Comparison of ENCODE assay signal across 1 cellular context in the genomic region with DNA sequence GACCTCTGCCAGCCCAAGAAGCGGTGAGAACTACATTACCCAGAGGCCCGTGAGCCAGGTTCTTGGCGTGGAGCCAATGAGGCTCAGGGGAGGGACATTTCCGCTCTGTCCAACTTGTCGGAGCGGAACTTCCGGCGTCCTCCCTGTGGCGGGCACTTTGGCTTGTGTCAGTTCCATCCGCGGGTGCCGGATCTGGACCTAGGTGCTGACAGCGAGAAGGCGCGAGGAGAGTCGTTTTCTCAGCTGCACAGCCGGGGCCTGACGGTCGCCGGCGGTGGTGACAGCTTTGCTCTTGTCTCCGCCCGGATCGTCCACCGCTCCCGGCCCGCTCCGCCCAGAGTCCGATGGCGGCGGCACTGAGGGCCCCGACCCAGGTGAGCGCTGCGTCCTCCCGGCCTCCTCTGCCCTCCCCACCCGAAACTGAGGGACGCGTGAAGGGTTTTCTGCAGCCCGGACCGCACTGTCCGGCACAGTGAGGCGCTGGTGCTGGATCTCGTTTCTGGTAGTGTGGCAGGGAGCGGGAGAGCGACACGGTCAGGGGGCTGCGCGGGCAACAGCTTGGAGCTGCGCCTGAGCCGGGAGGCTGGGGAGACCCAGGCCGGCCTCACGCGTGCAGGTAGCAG.
TF ChIP-seq lines count a peak whose summit lies in the region.

A gene (plus strand): TSS at position 125 of the 623 bp plus-strand sequence. CDS start 4,461 bp downstream, outside the sequence.

TF ChIP-seq in HepG2, 621 proteins besides CTCF, POLR2A, EP300 and RAD21 (continued from another document and continues in another):
- TF ChIP-seq, protein P1, sequence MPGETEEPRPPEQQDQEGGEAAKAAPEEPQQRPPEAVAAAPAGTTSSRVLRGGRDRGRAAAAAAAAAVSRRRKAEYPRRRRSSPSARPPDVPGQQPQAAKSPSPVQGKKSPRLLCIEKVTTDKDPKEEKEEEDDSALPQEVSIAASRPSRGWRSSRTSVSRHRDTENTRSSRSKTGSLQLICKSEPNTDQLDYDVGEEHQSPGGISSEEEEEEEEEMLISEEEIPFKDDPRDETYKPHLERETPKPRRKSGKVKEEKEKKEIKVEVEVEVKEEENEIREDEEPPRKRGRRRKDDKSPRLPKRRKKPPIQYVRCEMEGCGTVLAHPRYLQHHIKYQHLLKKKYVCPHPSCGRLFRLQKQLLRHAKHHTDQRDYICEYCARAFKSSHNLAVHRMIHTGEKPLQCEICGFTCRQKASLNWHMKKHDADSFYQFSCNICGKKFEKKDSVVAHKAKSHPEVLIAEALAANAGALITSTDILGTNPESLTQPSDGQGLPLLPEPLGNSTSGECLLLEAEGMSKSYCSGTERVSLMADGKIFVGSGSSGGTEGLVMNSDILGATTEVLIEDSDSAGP (CRISPR knock-in tag; IDR thresholded peaks at IDR 0.05; ENCODE audit: borderline replicate concordance) = peak; percentile 91
- peak; percentile 61; the same call in 1 of the 2 replicates for TF ChIP-seq TOPORS (CRISPR knock-in tag; IDR thresholded peaks at IDR 0.05)
- TF ChIP-seq, protein P2, sequence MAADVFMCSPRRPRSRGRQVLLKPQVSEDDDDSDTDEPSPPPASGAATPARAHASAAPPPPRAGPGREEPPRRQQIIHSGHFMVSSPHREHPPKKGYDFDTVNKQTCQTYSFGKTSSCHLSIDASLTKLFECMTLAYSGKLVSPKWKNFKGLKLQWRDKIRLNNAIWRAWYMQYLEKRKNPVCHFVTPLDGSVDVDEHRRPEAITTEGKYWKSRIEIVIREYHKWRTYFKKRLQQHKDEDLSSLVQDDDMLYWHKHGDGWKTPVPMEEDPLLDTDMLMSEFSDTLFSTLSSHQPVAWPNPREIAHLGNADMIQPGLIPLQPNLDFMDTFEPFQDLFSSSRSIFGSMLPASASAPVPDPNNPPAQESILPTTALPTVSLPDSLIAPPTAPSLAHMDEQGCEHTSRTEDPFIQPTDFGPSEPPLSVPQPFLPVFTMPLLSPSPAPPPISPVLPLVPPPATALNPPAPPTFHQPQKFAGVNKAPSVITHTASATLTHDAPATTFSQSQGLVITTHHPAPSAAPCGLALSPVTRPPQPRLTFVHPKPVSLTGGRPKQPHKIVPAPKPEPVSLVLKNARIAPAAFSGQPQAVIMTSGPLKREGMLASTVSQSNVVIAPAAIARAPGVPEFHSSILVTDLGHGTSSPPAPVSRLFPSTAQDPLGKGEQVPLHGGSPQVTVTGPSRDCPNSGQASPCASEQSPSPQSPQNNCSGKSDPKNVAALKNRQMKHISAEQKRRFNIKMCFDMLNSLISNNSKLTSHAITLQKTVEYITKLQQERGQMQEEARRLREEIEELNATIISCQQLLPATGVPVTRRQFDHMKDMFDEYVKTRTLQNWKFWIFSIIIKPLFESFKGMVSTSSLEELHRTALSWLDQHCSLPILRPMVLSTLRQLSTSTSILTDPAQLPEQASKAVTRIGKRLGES (CRISPR knock-in tag; IDR thresholded peaks at IDR 0.05; ENCODE audit: borderline replicate concordance) = no peak
- TF ChIP-seq ZBTB20 (CRISPR knock-in tag; IDR thresholded peaks at IDR 0.05; ENCODE audit: borderline replicate concordance, low read depth) = no peak
- TF ChIP-seq ZNF337 (CRISPR knock-in tag; IDR thresholded peaks at IDR 0.05; ENCODE audit: borderline replicate concordance, low read depth) = 0 out of 2 replicates have a peak, but pooled peaks have one; percentile 42
- TF ChIP-seq, protein P3, sequence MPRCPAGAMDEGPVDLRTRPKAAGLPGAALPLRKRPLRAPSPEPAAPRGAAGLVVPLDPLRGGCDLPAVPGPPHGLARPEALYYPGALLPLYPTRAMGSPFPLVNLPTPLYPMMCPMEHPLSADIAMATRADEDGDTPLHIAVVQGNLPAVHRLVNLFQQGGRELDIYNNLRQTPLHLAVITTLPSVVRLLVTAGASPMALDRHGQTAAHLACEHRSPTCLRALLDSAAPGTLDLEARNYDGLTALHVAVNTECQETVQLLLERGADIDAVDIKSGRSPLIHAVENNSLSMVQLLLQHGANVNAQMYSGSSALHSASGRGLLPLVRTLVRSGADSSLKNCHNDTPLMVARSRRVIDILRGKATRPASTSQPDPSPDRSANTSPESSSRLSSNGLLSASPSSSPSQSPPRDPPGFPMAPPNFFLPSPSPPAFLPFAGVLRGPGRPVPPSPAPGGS (CRISPR knock-in tag; IDR thresholded peaks at IDR 0.05) = peak; percentile 72; the same call in 1 of the 2 replicates
- TF ChIP-seq CBX2 (IDR thresholded peaks at IDR 0.05; ENCODE audit: low read depth, low read length) = no peak
- no peak for TF ChIP-seq CBX2 (CRISPR knock-in tag; IDR thresholded peaks at IDR 0.05; ENCODE audit: low read depth)
- no peak for TF ChIP-seq FOXJ3 (CRISPR knock-in tag; IDR thresholded peaks at IDR 0.05; ENCODE audit: borderline replicate concordance)
- TF ChIP-seq ZNF296 (CRISPR knock-in tag; conservative IDR thresholded peaks at IDR 0.05) = no peak
- no peak for TF ChIP-seq ZNF207 (IDR thresholded peaks at IDR 0.05; ENCODE audit: borderline replicate concordance)
- no peak for TF ChIP-seq BCL6 (CRISPR knock-in tag; IDR thresholded peaks at IDR 0.05)
- TF ChIP-seq ZFP82 (CRISPR knock-in tag; IDR thresholded peaks at IDR 0.05; ENCODE audit: borderline replicate concordance) = no peak
- TF ChIP-seq PHF20 (CRISPR knock-in tag; IDR thresholded peaks at IDR 0.05) = peak; percentile 88
- TF ChIP-seq, protein P4, sequence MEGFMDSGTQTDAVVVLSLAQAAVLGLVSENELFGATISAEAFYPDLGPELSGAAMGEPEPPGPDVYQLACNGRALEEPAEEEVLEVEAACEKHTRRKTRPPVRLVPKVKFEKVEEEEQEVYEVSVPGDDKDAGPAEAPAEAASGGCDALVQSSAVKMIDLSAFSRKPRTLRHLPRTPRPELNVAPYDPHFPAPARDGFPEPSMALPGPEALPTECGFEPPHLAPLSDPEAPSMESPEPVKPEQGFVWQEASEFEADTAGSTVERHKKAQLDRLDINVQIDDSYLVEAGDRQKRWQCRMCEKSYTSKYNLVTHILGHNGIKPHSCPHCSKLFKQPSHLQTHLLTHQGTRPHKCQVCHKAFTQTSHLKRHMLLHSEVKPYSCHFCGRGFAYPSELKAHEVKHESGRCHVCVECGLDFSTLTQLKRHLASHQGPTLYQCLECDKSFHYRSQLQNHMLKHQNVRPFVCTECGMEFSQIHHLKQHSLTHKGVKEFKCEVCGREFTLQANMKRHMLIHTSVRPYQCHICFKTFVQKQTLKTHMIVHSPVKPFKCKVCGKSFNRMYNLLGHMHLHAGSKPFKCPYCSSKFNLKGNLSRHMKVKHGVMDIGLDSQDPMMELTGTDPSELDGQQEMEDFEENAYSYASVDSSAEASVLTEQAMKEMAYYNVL (CRISPR knock-in tag; IDR thresholded peaks at IDR 0.05; ENCODE audit: borderline replicate concordance) = no peak
- TF ChIP-seq FOSL2 (CRISPR knock-in tag; IDR thresholded peaks at IDR 0.05) = no peak
- TF ChIP-seq, protein P5, sequence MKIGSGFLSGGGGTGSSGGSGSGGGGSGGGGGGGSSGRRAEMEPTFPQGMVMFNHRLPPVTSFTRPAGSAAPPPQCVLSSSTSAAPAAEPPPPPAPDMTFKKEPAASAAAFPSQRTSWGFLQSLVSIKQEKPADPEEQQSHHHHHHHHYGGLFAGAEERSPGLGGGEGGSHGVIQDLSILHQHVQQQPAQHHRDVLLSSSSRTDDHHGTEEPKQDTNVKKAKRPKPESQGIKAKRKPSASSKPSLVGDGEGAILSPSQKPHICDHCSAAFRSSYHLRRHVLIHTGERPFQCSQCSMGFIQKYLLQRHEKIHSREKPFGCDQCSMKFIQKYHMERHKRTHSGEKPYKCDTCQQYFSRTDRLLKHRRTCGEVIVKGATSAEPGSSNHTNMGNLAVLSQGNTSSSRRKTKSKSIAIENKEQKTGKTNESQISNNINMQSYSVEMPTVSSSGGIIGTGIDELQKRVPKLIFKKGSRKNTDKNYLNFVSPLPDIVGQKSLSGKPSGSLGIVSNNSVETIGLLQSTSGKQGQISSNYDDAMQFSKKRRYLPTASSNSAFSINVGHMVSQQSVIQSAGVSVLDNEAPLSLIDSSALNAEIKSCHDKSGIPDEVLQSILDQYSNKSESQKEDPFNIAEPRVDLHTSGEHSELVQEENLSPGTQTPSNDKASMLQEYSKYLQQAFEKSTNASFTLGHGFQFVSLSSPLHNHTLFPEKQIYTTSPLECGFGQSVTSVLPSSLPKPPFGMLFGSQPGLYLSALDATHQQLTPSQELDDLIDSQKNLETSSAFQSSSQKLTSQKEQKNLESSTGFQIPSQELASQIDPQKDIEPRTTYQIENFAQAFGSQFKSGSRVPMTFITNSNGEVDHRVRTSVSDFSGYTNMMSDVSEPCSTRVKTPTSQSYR (CRISPR knock-in tag; IDR thresholded peaks at IDR 0.05; ENCODE audit: borderline replicate concordance) = no peak
- peak; percentile 46; the same call in 1 of the 2 replicates for TF ChIP-seq ZMYM4 (CRISPR knock-in tag; IDR thresholded peaks at IDR 0.05)
- TF ChIP-seq, protein P6, sequence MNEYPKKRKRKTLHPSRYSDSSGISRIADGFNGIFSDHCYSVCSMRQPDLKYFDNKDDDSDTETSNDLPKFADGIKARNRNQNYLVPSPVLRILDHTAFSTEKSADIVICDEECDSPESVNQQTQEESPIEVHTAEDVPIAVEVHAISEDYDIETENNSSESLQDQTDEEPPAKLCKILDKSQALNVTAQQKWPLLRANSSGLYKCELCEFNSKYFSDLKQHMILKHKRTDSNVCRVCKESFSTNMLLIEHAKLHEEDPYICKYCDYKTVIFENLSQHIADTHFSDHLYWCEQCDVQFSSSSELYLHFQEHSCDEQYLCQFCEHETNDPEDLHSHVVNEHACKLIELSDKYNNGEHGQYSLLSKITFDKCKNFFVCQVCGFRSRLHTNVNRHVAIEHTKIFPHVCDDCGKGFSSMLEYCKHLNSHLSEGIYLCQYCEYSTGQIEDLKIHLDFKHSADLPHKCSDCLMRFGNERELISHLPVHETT (CRISPR knock-in tag; conservative IDR thresholded peaks at IDR 0.05) = no peak
- TF ChIP-seq, protein P7, sequence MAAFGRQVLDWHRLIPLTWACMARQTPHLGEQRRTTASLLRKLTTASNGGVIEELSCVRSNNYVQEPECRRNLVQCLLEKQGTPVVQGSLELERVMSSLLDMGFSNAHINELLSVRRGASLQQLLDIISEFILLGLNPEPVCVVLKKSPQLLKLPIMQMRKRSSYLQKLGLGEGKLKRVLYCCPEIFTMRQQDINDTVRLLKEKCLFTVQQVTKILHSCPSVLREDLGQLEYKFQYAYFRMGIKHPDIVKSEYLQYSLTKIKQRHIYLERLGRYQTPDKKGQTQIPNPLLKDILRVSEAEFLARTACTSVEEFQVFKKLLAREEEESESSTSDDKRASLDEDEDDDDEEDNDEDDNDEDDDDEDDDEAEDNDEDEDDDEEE (CRISPR knock-in tag; IDR thresholded peaks at IDR 0.05) = no peak
- TF ChIP-seq, protein P8, sequence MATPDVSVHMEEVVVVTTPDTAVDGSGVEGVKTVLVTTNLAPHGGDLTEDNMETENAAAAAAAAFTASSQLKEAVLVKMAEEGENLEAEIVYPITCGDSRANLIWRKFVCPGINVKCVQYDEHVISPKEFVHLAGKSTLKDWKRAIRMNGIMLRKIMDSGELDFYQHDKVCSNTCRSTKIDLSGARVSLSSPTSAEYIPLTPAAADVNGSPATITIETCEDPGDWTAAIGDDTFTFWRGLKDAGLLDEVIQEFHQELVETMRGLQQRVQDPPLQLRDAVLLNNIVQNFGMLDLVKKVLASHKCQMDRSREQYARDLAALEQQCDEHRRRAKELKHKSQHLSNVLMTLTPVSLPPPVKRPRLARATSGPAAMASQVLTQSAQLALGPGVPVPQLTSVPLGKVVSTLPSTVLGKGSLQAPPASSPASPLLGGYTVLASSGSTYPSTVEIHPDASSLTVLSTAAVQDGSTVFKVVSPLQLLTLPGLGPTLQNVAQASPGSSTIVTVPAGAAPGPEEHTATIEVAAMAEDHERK (CRISPR knock-in tag; IDR thresholded peaks at IDR 0.05; ENCODE audit: low read depth) = no peak
- TF ChIP-seq NFYC (CRISPR knock-in tag; IDR thresholded peaks at IDR 0.05) = peak; percentile 88
- TF ChIP-seq ELF4 (CRISPR knock-in tag; IDR thresholded peaks at IDR 0.05; ENCODE audit: borderline replicate concordance) = peak; percentile 85; the same call in 1 of the 2 replicates
- no peak for TF ChIP-seq ZNF235 (CRISPR knock-in tag; IDR thresholded peaks at IDR 0.05; ENCODE audit: borderline replicate concordance)
- TF ChIP-seq, protein P9, sequence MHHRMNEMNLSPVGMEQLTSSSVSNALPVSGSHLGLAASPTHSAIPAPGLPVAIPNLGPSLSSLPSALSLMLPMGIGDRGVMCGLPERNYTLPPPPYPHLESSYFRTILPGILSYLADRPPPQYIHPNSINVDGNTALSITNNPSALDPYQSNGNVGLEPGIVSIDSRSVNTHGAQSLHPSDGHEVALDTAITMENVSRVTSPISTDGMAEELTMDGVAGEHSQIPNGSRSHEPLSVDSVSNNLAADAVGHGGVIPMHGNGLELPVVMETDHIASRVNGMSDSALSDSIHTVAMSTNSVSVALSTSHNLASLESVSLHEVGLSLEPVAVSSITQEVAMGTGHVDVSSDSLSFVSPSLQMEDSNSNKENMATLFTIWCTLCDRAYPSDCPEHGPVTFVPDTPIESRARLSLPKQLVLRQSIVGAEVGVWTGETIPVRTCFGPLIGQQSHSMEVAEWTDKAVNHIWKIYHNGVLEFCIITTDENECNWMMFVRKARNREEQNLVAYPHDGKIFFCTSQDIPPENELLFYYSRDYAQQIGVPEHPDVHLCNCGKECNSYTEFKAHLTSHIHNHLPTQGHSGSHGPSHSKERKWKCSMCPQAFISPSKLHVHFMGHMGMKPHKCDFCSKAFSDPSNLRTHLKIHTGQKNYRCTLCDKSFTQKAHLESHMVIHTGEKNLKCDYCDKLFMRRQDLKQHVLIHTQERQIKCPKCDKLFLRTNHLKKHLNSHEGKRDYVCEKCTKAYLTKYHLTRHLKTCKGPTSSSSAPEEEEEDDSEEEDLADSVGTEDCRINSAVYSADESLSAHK (CRISPR knock-in tag; IDR thresholded peaks at IDR 0.05; ENCODE audit: borderline replicate concordance) = no peak
- no peak for TF ChIP-seq ZFP36L2 (CRISPR knock-in tag; IDR thresholded peaks at IDR 0.05)
- no peak for TF ChIP-seq MTF1 (CRISPR knock-in tag; IDR thresholded peaks at IDR 0.05)
- TF ChIP-seq, protein P10, sequence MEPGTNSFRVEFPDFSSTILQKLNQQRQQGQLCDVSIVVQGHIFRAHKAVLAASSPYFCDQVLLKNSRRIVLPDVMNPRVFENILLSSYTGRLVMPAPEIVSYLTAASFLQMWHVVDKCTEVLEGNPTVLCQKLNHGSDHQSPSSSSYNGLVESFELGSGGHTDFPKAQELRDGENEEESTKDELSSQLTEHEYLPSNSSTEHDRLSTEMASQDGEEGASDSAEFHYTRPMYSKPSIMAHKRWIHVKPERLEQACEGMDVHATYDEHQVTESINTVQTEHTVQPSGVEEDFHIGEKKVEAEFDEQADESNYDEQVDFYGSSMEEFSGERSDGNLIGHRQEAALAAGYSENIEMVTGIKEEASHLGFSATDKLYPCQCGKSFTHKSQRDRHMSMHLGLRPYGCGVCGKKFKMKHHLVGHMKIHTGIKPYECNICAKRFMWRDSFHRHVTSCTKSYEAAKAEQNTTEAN (CRISPR knock-in tag; conservative IDR thresholded peaks at IDR 0.05) = no peak
